ENCODE assay signal across 3 cellular contexts in genomic region chr2:39320162-39320561, GRCh38.
TF ChIP-seq lines count a peak whose summit lies in the region.

No MANE protein-coding gene starts in this region.

TF ChIP-seq in A549, 52 proteins besides CTCF, POLR2A, EP300 and RAD21:
- TF ChIP-seq REST (IDR thresholded peaks at IDR 0.05), result no peak
- no peak for TF ChIP-seq BHLHE40 (IDR thresholded peaks at IDR 0.05; ENCODE audit: low read depth, low read length)
- peak; percentile 53 for TF ChIP-seq MAFK (IDR thresholded peaks at IDR 0.05; ENCODE audit: partially characterized antibody)

TF ChIP-seq in IMR-90, 13 proteins besides CTCF, POLR2A, EP300 and RAD21 (continued from another document):
- TF ChIP-seq MAFK (IDR thresholded peaks at IDR 0.05; ENCODE audit: low read depth, low read length), result 0 out of 2 replicates have a peak, but pooled peaks have one; percentile 21
- no peak for TF ChIP-seq RCOR1 (IDR thresholded peaks at IDR 0.05; ENCODE audit: insufficient replicate concordance, low read length)
- no peak for TF ChIP-seq NFE2L2 (IDR thresholded peaks at IDR 0.05; ENCODE audit: low read depth, low read length)
- TF ChIP-seq, protein P1, sequence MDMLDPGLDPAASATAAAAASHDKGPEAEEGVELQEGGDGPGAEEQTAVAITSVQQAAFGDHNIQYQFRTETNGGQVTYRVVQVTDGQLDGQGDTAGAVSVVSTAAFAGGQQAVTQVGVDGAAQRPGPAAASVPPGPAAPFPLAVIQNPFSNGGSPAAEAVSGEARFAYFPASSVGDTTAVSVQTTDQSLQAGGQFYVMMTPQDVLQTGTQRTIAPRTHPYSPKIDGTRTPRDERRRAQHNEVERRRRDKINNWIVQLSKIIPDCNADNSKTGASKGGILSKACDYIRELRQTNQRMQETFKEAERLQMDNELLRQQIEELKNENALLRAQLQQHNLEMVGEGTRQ (IDR thresholded peaks at IDR 0.05; ENCODE audit: low read depth, low read length), result no peak

TF ChIP-seq in K562, 482 proteins besides CTCF, POLR2A, EP300 and RAD21 (continued from another document):
- TF ChIP-seq MED1 (CRISPR knock-in tag; IDR thresholded peaks at IDR 0.05; ENCODE audit: borderline replicate concordance), result no peak
